Comparison of ENCODE assay signal across 3 cellular contexts in genomic region chr16:69116911-69117310, GRCh38.
TF ChIP-seq lines count a peak whose summit lies in the region.

No MANE protein-coding gene starts in this region.

TF ChIP-seq in liver, 16 proteins besides CTCF, POLR2A, EP300 and RAD21:
- TF ChIP-seq NR2F2 (IDR thresholded peaks at IDR 0.05) (peak; percentile 39), GABPA (IDR thresholded peaks at IDR 0.05 in 1 of 2, conservative IDR thresholded peaks at IDR 0.05 in 1 of 2) (no peak)
TF ChIP-seq in liver: peak in this region for 1.

TF ChIP-seq in HepG2, 621 proteins besides CTCF, POLR2A, EP300 and RAD21:
- no peak for TF ChIP-seq ZNF296 (CRISPR knock-in tag; conservative IDR thresholded peaks at IDR 0.05)
- TF ChIP-seq HMG20A (CRISPR knock-in tag; IDR thresholded peaks at IDR 0.05; ENCODE audit: borderline replicate concordance): no peak
- no peak for TF ChIP-seq HBP1 (CRISPR knock-in tag; IDR thresholded peaks at IDR 0.05; ENCODE audit: low read depth)
- no peak for TF ChIP-seq AFF4 (CRISPR knock-in tag; IDR thresholded peaks at IDR 0.05)
- no peak for TF ChIP-seq HOXA3 (CRISPR knock-in tag; IDR thresholded peaks at IDR 0.05)
- no peak for TF ChIP-seq MED1 (CRISPR knock-in tag; IDR thresholded peaks at IDR 0.05)
- TF ChIP-seq RERE (CRISPR knock-in tag; IDR thresholded peaks at IDR 0.05; ENCODE audit: low read depth): no peak
- no peak for TF ChIP-seq KDM3A (CRISPR knock-in tag; IDR thresholded peaks at IDR 0.05; ENCODE audit: low read depth)

TF ChIP-seq in H1, 55 proteins besides CTCF, POLR2A, EP300 and RAD21:
- TF ChIP-seq CREB1 (IDR thresholded peaks at IDR 0.05) (no peak), POLR2AphosphoS5 (IDR thresholded peaks at IDR 0.05; ENCODE audit: low read depth, low read length) (0 out of 2 replicates have a peak, but pooled peaks have one; percentile 41)
